19 cellular contexts compared by ENCODE assay signal in genomic region chr13:113554333-113554700, GRCh38.
"Had no signal": no experiment of that assay in that cellular context is flagged by ENCODE, and none has a peak within 500 bp of the region (broad histone marks: within the 10 kb centered on the region; RNA-seq: fewer than 3 reads in every experiment).

No MANE protein-coding gene starts in this region.

- H3K27me3 ChIP-seq: left lung, upper lobe of left lung, vagina had no signal

- DNase-seq: activated CD4-positive, alpha-beta T cell treated with anti-CD3 and anti-CD28 coated beads, Interleukin-2, amount 50 U/mL, for 1 hour; activated CD8-positive, alpha-beta T cell treated with anti-CD3 and anti-CD28 coated beads, Interleukin-2, amount 10 ng/mL, durations not matched to agents 7 days and 5 days; activated T-cell treated with anti-CD3 and anti-CD28 coated beads, Interleukin-2, amount 50 U/mL, for 24 hours; anterior cingulate cortex; cerebellar nuclear complex; cortex of kidney; mesendoderm; mucosa of descending colon; stimulated activated CD4-positive, alpha-beta T cell treated with anti-CD3 and anti-CD28 coated beads, Interleukin-12 subunit alpha, Interleukin-12 subunit beta, amount 100 ng/mL, for 4 hours; stimulated activated CD4-positive, alpha-beta T cell treated with anti-CD3 and anti-CD28 coated beads, Interleukin-4, amount 100 ng/mL, for 1 hour; T-helper 2 cell; upper lobe of left lung had no signal

- ATAC-seq: activated CD8-positive, alpha-beta T cell treated with anti-CD3 and anti-CD28 coated beads, Interleukin-2, amount 10 ng/mL, durations not matched to agents 7 days and 5 days; left lung; mucosa of descending colon; sciatic nerve; WTC11 had no signal

- H3K4me3 ChIP-seq: left lung, lung, mucosa of descending colon, skin epidermis, upper lobe of left lung, vagina had no signal

- H3K27ac ChIP-seq: epithelial cell of prostate, left lung, skin epidermis, upper lobe of left lung, vagina had no signal

- H3K9me3 ChIP-seq: left lung, mucosa of descending colon, upper lobe of left lung, vagina had no signal

- H3K4me1 ChIP-seq: left lung had no signal
